In genomic region chr14:93629636-93630035, GRCh38 we compare ENCODE assay signal across 17 cellular contexts.
DNase-seq lines count a peak whose midpoint lies in the region; ATAC-seq and FAIRE-seq lines count a peak whose summit lies in the region.
"Had no signal": no experiment of that assay in that cellular context is flagged by ENCODE, and none has a peak within 500 bp of the region (broad histone marks: within the 10 kb centered on the region; RNA-seq: fewer than 3 reads in every experiment).

No MANE protein-coding gene starts in this region.

- no peaks in the 10 kb centered on the region for H3K36me3 ChIP-seq in NT2/D1 (ENCODE audit: insufficient read depth, insufficient read length, low read length)

- H3K27me3 ChIP-seq in NT2/D1 (ENCODE audit: insufficient read depth, insufficient read length): no peaks in the 10 kb centered on the region

- no peak overlapping the region for H3K9ac ChIP-seq in NT2/D1 (ENCODE audit: insufficient read length, low read depth)

- FAIRE-seq in islet of Langerhans (lab: Jason Lieb, UNC): peak; percentile 13
- FAIRE-seq: GM12891, GM18507 had no signal

- no peak for ATAC-seq in GM21360 (IDR thresholded peaks at IDR 0.05; ENCODE audit: unreplicated experiment)
- ATAC-seq: HCT116 had no signal

- no peak overlapping the region for H3K4me3 ChIP-seq in NT2/D1 (ENCODE audit: insufficient read length, low read depth)

- no peaks in the 10 kb centered on the region for H3K4me1 ChIP-seq in NT2/D1 (ENCODE audit: insufficient read depth, insufficient read length)

- no peaks in the 10 kb centered on the region for H3K9me3 ChIP-seq in NT2/D1 (ENCODE audit: insufficient read depth, low read length)

- DNase-seq in NT2/D1 (ENCODE audit: low read depth, low spot score) (peak; percentile 18), renal cortical epithelial cell (ENCODE audit: low read depth) (peak; percentile 11), NCI-H1048 (lab: John Stamatoyannopoulos, UW) (no peak), head of caudate nucleus (no peak)
- DNase-seq: C1 segment of cervical spinal cord; Calu3; CD4-positive, alpha-beta memory T cell; COR-L47; DMS53; DMS79 treated with DMSO at 0.1 percent for 48 hours; GF-D8; H9 had no signal

- intact Hi-C loops in head of caudate nucleus (cut with DNase I): loop anchor here (10.0 kb wide), 1 partner anchor 395 kb away; no protein-coding TSS in a partner anchor

Comparison
In these comparisons a context has a peak if more than half of its experiments do, and no peak if none do; other contexts are left out.
1. DNase-seq: peak in NT2/D1 (single experiment) and renal cortical epithelial cell (single experiment); none in NCI-H1048 (single experiment) and head of caudate nucleus (0 of 42).